ENCODE assay signal across 15 cellular contexts in the genomic region with DNA sequence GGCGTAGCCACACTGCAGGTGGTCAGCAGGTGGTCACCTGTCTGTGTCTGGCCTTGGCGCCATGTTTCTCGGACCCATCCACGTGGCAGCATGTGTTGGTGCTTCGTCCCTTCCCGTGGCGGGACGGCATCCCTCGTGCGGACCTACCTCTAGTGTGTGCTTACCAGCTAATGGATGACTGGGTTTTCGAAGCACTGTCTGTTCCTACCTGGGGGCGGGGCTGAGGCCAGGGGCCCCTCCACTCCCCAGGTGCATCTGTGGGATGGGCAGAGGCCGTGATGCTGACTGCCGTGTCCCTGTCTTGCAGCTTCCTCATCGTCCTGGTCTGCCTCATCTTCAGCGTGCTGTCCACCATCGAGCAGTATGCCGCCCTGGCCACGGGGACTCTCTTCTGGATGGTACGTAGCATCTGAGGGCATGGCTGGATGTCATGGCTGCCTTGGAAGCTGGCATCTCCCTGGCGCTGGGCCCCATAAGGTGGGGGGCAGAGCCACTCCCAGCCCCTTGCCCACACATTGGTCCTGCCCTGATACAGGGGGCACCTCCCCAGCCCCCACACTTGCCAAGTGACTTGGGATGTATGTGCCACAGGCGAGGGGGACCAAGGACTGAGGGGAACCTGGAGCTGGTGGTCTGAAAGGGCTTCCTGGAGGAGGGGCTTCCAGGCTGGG.
A peak's percentile ranks its signal among the peaks of the same experiment; 100 is the strongest.
DNase-seq lines count a peak whose midpoint lies in the region; ATAC-seq and TF ChIP-seq lines count a peak whose summit lies in the region.
"Had no signal": no experiment of that assay in that cellular context is flagged by ENCODE, and none has a peak within 500 bp of the region (broad histone marks: within the 10 kb centered on the region; RNA-seq: fewer than 3 reads in every experiment).

No MANE protein-coding gene starts in this region.

- intact Hi-C loops in colonic mucosa (cut with DNase I), result loop anchor here (10.0 kb wide), 1 partner anchor 323 kb away; no protein-coding TSS in a partner anchor

- no peak overlapping the region for H3K4ac ChIP-seq in mesenchymal stem cell (ENCODE audit: low read depth in 1 of 2, low read length in 2 of 2)

- 93% methylated on average over 21 of the region's 22 CpGs for WGBS in mesenchymal stem cell
- 88 to 93% methylated on average over 3 to 22 of the region's 22 CpGs for WGBS in upper lobe of left lung, 2 donors

- no peak overlapping the region for H3K18ac ChIP-seq in mesenchymal stem cell (ENCODE audit: low read depth in 1 of 2, low read length in 2 of 2)

- no peaks in the 10 kb centered on the region for H3K36me3 ChIP-seq in colonic mucosa
- H3K36me3 ChIP-seq in mesenchymal stem cell (ENCODE audit: control insufficient read depth in 1 of 2, insufficient read depth in 2 of 2, low read depth in 1 of 2, low read length in 2 of 2), result no peaks in the 10 kb centered on the region
- H3K36me3 ChIP-seq in upper lobe of left lung, result peaks cover 0 to 16% (median 0%) of the 10 kb centered on the region in 4 donors

- no peak overlapping the region for H3K4me2 ChIP-seq in mesenchymal stem cell (ENCODE audit: low read length, poor library complexity, severe bottlenecking)
- H3K4me2 ChIP-seq: A549 had no signal

- ATAC-seq in upper lobe of left lung (ENCODE audit: low FRiP score in 2 of 2), result no peak
- ATAC-seq: A549; activated naive CD8-positive, alpha-beta T cell treated with anti-CD3 and anti-CD28 coated beads, Interleukin-2, amount 50 U/mL, for 24 hours had no signal

- no peak overlapping the region for H2AK5ac ChIP-seq in mesenchymal stem cell (ENCODE audit: low read length, severe bottlenecking)

- H3K27ac ChIP-seq in colonic mucosa (peak overlapping the region; percentile 72), mesenchymal stem cell (ENCODE audit: low read length, poor library complexity, severe bottlenecking) (no peak overlapping the region), upper lobe of left lung (peak overlapping the region in 1 of 4 donors; percentile 73), caudate nucleus (ENCODE audit: low read depth, low read length) (no peak overlapping the region)
- H3K27ac ChIP-seq: A549, testis had no signal

- no peak for TF ChIP-seq CTCF in colonic mucosa (IDR thresholded peaks at IDR 0.05)
- no peak for TF ChIP-seq CTCF in upper lobe of left lung (IDR thresholded peaks at IDR 0.05)

- no peak overlapping the region for H4K8ac ChIP-seq in mesenchymal stem cell (ENCODE audit: low read length)

- no peak overlapping the region for H2BK12ac ChIP-seq in mesenchymal stem cell (ENCODE audit: low read length in 2 of 2)

- in situ Hi-C loops in KBM-7 (cut with MboI; ENCODE audit: low pct_unique_long_range_greater_than_20kb, low sequenced_read_pairs), result loop anchor here (25.0 kb wide), 1 partner anchor 340 kb away; no protein-coding TSS in a partner anchor

- no peak for TF ChIP-seq POLR2A in upper lobe of left lung (IDR thresholded peaks at IDR 0.05)

- no peaks in the 10 kb centered on the region for H3K9me3 ChIP-seq in colonic mucosa
- H3K9me3 ChIP-seq in mesenchymal stem cell (ENCODE audit: control insufficient read depth, low read length), result no peaks in the 10 kb centered on the region
- H3K9me3 ChIP-seq in upper lobe of left lung, result no peaks in the 10 kb centered on the region
- H3K9me3 ChIP-seq: A549, testis had no signal

- H3K9ac ChIP-seq in colonic mucosa (ENCODE audit: low read depth in 2 of 2, low read length in 2 of 2) (peak overlapping the region; percentile 64 to 68), mesenchymal stem cell (ENCODE audit: low read length) (no peak overlapping the region)

- TF ChIP-seq EP300 in upper lobe of left lung (IDR thresholded peaks at IDR 0.05), result no peak

- H3K23ac ChIP-seq in mesenchymal stem cell (ENCODE audit: low read length in 2 of 2), result no peak overlapping the region

- peaks cover 7% of the 10 kb centered on the region for H3K4me1 ChIP-seq in colonic mucosa
- H3K4me1 ChIP-seq in mesenchymal stem cell (ENCODE audit: control insufficient read depth, insufficient read depth, low read depth, low read length), result peaks cover 4% of the 10 kb centered on the region
- H3K4me1 ChIP-seq in upper lobe of left lung, result peaks cover 0 to 28% (median 14%) of the 10 kb centered on the region in 4 donors
- H3K4me1 ChIP-seq: A549, testis had no signal

- no peak overlapping the region for H2AFZ ChIP-seq in mesenchymal stem cell (ENCODE audit: low read depth, low read length)

- H4K91ac ChIP-seq in mesenchymal stem cell (ENCODE audit: low read length), result peak overlapping the region; percentile 34

- H2BK5ac ChIP-seq in mesenchymal stem cell (ENCODE audit: low read depth, low read length, poor library complexity, severe bottlenecking), result no peak overlapping the region

- no peak overlapping the region for H3K14ac ChIP-seq in mesenchymal stem cell (ENCODE audit: low read length in 2 of 2)

- no peak overlapping the region for H2BK120ac ChIP-seq in mesenchymal stem cell (ENCODE audit: low read depth, low read length)

- DNase-seq in activated T-cell treated with anti-CD3 and anti-CD28 coated beads, Interleukin-2, amount 50 U/mL, for 1 hour, result peak; percentile 15
- no peak for DNase-seq in activated T-cell treated with anti-CD3 and anti-CD28 coated beads, Interleukin-2, amount 50 U/mL, for 48 hours
- DNase-seq in colonic mucosa (peak; percentile 20), mesenchymal stem cell (no peak), upper lobe of left lung (peak; percentile 19 to 68), caudate nucleus (lab: John Stamatoyannopoulos, UW) (no peak), KBM-7 (no peak)
- no peak for DNase-seq in stimulated activated CD4-positive, alpha-beta T cell treated with anti-CD3 and anti-CD28 coated beads, Interleukin-15, amount 100 ng/mL, for 24 hours
- DNase-seq: activated CD4-positive, alpha-beta memory T cell treated with anti-CD3 and anti-CD28 coated beads, Interleukin-2, amount 10 ng/mL, durations not matched to agents 7 days and 5 days; COR-L47; NCI-H1105 treated with DMSO at 0.1 percent for 48 hours; NCI-H510A had no signal

- H3K27me3 ChIP-seq in colonic mucosa, result no peaks in the 10 kb centered on the region
- H3K27me3 ChIP-seq in mesenchymal stem cell (ENCODE audit: control insufficient read depth in 1 of 2, insufficient read depth in 1 of 2, low read length in 2 of 2), result peaks cover 27 to 76% of the 10 kb centered on the region in 2 experiments
- no peaks in the 10 kb centered on the region for H3K27me3 ChIP-seq in upper lobe of left lung
- H3K27me3 ChIP-seq: testis had no signal

- H2BK15ac ChIP-seq in mesenchymal stem cell (ENCODE audit: low read depth, poor library complexity, severe bottlenecking), result no peak overlapping the region

- no peaks in the 10 kb centered on the region for H3K79me1 ChIP-seq in mesenchymal stem cell (replicated peaks; ENCODE audit: low read length, poor library complexity, severe bottlenecking)

- H3K4me3 ChIP-seq in colonic mucosa (no peak overlapping the region), mesenchymal stem cell (ENCODE audit: insufficient read depth in 1 of 2, low read depth in 1 of 2, low read length in 2 of 2) (no peak overlapping the region), upper lobe of left lung (no peak overlapping the region)
- H3K4me3 ChIP-seq: A549, testis had no signal

Comparison
In these comparisons a context has a peak if more than half of its experiments do, and no peak if none do; other contexts are left out.
1. DNase-seq: peak in activated T-cell treated with anti-CD3 and anti-CD28 coated beads, Interleukin-2, amount 50 U/mL, for 1 hour (single experiment), colonic mucosa (single experiment) and upper lobe of left lung (2 of 2); none in activated T-cell treated with anti-CD3 and anti-CD28 coated beads, Interleukin-2, amount 50 U/mL, for 48 hours (0 of 2), mesenchymal stem cell (single experiment), caudate nucleus (0 of 61), stimulated activated CD4-positive, alpha-beta T cell treated with anti-CD3 and anti-CD28 coated beads, Interleukin-15, amount 100 ng/mL, for 24 hours (single experiment) and KBM-7 (single experiment).